ENCODE assay signal across 8 cellular contexts in the genomic region with DNA sequence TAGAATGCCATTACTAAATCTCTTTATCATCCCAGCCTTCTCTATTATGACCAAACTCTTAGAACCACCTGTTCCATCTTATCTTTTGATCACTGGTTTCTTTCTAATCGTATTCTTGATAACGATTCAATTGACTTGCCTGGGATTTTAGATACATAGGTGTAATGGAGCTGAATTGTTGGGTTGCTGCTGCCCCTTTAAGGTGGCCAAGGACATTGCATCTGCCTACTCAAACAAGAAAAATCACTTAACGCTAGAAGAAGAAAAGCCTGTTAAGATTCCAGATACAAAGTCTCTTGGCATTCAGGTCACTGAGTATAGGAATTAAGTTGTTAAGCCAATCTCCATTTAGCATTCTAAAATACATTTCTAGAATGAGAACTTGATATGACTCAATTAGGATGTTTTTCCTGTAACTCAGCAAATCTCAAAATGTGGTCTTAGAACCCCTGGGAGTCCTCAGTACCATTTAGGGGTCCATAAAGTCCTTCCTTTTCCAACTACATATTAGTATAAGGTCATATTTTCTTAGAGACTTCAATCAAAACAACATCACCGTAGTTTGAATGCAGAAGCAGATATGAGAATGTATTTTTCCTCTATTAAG. TPM values are rescaled to one million over a fixed set of nuclear protein-coding genes. Genes with fewer than 3 reads are reported as not detected.
DNase-seq lines count a peak whose midpoint lies in the region; ATAC-seq and TF ChIP-seq lines count a peak whose summit lies in the region.

No MANE protein-coding gene starts in this region.

- H3K9me3 ChIP-seq in prostate gland, result no peaks in the 10 kb centered on the region

- peak; percentile 6 for DNase-seq in stimulated activated CD4-positive, alpha-beta T cell treated with anti-CD3 and anti-CD28 coated beads, Interleukin-15, amount 100 ng/mL, for 24 hours
- DNase-seq in stimulated activated CD4-positive, alpha-beta T cell treated with anti-CD3 and anti-CD28 coated beads, Interleukin-12 subunit alpha, Interleukin-12 subunit beta, amount 100 ng/mL, for 4 hours, result no peak
- peak; percentile 23 for DNase-seq in NCI-H1105 (lab: John Stamatoyannopoulos, UW)
- peak; percentile 12 for DNase-seq in UCSD-AML1 (lab: John Stamatoyannopoulos, UW; ENCODE audit: unreplicated experiment)
- DNase-seq in glomerular visceral epithelial cell (ENCODE audit: extremely low spot score), result peak; percentile 65
- DNase-seq in prostate gland (ENCODE audit: low spot score), result peak; percentile 11
- no peak for DNase-seq in central memory CD4-positive, alpha-beta T cell

- no peak overlapping the region for H3K27ac ChIP-seq in prostate gland

- H3K27me3 ChIP-seq in prostate gland (replicated peaks; ENCODE audit: insufficient read depth), result no peaks in the 10 kb centered on the region

- ATAC-seq in HG03442 (IDR thresholded peaks at IDR 0.05; ENCODE audit: unreplicated experiment), result no peak

- H3K4me3 ChIP-seq in prostate gland, result no peak overlapping the region

- no peaks in the 10 kb centered on the region for H3K36me3 ChIP-seq in prostate gland

- intact Hi-C loops in prostate gland (cut with DNase I), result no loop called here

- TF ChIP-seq POLR2A in prostate gland (IDR thresholded peaks at IDR 0.05), result no peak

- WGBS in prostate gland, result 12% methylated on average over 4 of the region's 4 CpGs

- H3K4me1 ChIP-seq in prostate gland (replicated peaks), result no peaks in the 10 kb centered on the region

- peak in 3 of 4 experiments; percentile 38 to 67 (median 51) for TF ChIP-seq CTCF in prostate gland (IDR thresholded peaks at IDR 0.05)

RNA-seq across cellular contexts. Expression of a gene that starts 12.4 kb away (rescaled TPM):
- total RNA-seq in prostate gland, result 10 to 100 TPM; 13.2 to 14.1 TPM

Comparison
In these comparisons a context has a peak if more than half of its experiments do, and no peak if none do; other contexts are left out.
1. DNase-seq: peak in stimulated activated CD4-positive, alpha-beta T cell treated with anti-CD3 and anti-CD28 coated beads, Interleukin-15, amount 100 ng/mL, for 24 hours (single experiment), NCI-H1105 (single experiment), UCSD-AML1 (single experiment), glomerular visceral epithelial cell (single experiment) and prostate gland (single experiment); none in stimulated activated CD4-positive, alpha-beta T cell treated with anti-CD3 and anti-CD28 coated beads, Interleukin-12 subunit alpha, Interleukin-12 subunit beta, amount 100 ng/mL, for 4 hours (single experiment) and central memory CD4-positive, alpha-beta T cell (single experiment).